Comparison of ENCODE assay signal across 14 cellular contexts in the genomic region with DNA sequence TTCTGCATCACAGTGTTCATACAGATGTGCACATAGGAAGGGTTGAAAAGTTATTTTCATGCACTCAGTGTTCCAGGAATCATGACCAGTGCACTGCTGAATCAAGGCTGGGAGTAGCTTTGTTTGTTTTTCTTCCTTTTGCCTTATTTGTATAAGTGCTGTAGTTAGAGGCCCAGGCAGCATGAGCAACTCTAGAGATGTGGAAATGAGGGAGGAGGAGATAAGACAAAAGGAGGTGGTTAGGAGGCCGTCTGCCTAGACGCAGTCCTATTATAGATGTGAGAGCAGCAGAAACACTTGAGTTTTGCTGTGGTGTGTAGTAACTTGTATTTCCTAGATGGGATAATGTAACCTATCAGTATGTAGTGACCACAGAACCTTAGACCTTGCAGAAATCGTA.
DNase-seq lines count a peak whose midpoint lies in the region; ATAC-seq, FAIRE-seq and TF ChIP-seq lines count a peak whose summit lies in the region.
"Had no signal": no experiment of that assay in that cellular context is flagged by ENCODE, and none has a peak within 500 bp of the region (broad histone marks: within the 10 kb centered on the region; RNA-seq: fewer than 3 reads in every experiment).

No MANE protein-coding gene starts in this region.

- H3K9me3 Mint-ChIP-seq in chondrocyte (ENCODE audit: low read depth), result no peaks in the 10 kb centered on the region
- H3K9me3 Mint-ChIP-seq: activated naive CD8-positive, alpha-beta T cell treated with anti-CD3 and anti-CD28 coated beads, Interleukin-2, amount 50 U/mL, for 24 hours; neural crest cell had no signal

- peaks cover 97% of the 10 kb centered on the region for H3K4me1 Mint-ChIP-seq in chondrocyte (ENCODE audit: low read depth)

- POLR2A ChIA-PET in A549 (lab: Yijun Ruan, JAX), result interaction anchor here (0.6 to 1.0 kb wide), 2 partner anchors 10 to 19 kb away, joined by 3 to 5 read pairs; no protein-coding TSS in a partner anchor

- no peak for TF ChIP-seq POLR2A in A549 (IDR thresholded peaks at IDR 0.05; ENCODE audit: low read length)

- peaks cover 58% of the 10 kb centered on the region for H3K4me1 ChIP-seq in A549

- peak overlapping the region; percentile 45 for H3K4me2 ChIP-seq in A549

- no peak overlapping the region for H3K4me3 Mint-ChIP-seq in chondrocyte (ENCODE audit: unreplicated experiment)
- H3K4me3 Mint-ChIP-seq: activated naive CD8-positive, alpha-beta T cell treated with anti-CD3 and anti-CD28 coated beads, Interleukin-2, amount 50 U/mL, for 24 hours; B cell; neural crest cell had no signal

- peak in 1 of 2 experiments; percentile 40; a peak in 2 of 5 replicates for TF ChIP-seq RAD21 in A549 (conservative IDR thresholded peaks at IDR 0.05 in 1 of 2, IDR thresholded peaks at IDR 0.05 in 1 of 2)

- H3K27me3 Mint-ChIP-seq in chondrocyte (ENCODE audit: low read depth), result no peaks in the 10 kb centered on the region

- H3K4me3 ChIP-seq in A549, result no peak overlapping the region
- H3K4me3 ChIP-seq: GM12878 had no signal

- TF ChIP-seq CTCF in A549 (IDR thresholded peaks at IDR 0.05) (no peak), chondrocyte (IDR thresholded peaks at IDR 0.05) (no peak)

- peak overlapping the region; percentile 73 to 86 for H3K27ac ChIP-seq in A549

- no peak for FAIRE-seq in A549 (lab: Jason Lieb, UNC)
- FAIRE-seq: GM12878 had no signal

- peak; percentile 85 for ATAC-seq in A549
- ATAC-seq in GM18873 (IDR thresholded peaks at IDR 0.05; ENCODE audit: low FRiP score, unreplicated experiment), result no peak
- ATAC-seq in GM21360 (IDR thresholded peaks at IDR 0.05; ENCODE audit: unreplicated experiment), result no peak
- ATAC-seq: activated naive CD8-positive, alpha-beta T cell treated with anti-CD3 and anti-CD28 coated beads, Interleukin-2, amount 50 U/mL, for 24 hours; GM12878 had no signal

- no peaks in the 10 kb centered on the region for H3K9me3 ChIP-seq in A549

- DNase-seq in A549 (ENCODE audit: low read depth in 1 of 2, low spot score in 1 of 2), result peak; percentile 46 to 88
- DNase-seq in HuH-7.5 (ENCODE audit: low spot score), result peak; percentile 35
- DNase-seq in chondrocyte (ENCODE audit: low spot score), result no peak
- DNase-seq in left kidney (ENCODE audit: low read depth, low spot score), result peak; percentile 20
- no peak for DNase-seq in NCI-H2171 (lab: John Stamatoyannopoulos, UW)
- DNase-seq in NCI-H2029 (lab: John Stamatoyannopoulos, UW), result no peak
- DNase-seq: activated CD4-positive, alpha-beta T cell treated with anti-CD3 and anti-CD28 coated beads for 1 hour; activated naive CD8-positive, alpha-beta T cell treated with anti-CD3 and anti-CD28 coated beads, Interleukin-2, amount 50 U/mL, for 24 hours; KG1 had no signal

- TF ChIP-seq EP300 in A549 (IDR thresholded peaks at IDR 0.05), result peak in 1 of 2 experiments; percentile 32; a peak in 1 of 5 replicates

- 32% methylated on average over 3 of the region's 3 CpGs for WGBS in A549 (ENCODE audit: missing lambda C conversion rate)

- peaks cover 5% of the 10 kb centered on the region for H3K36me3 Mint-ChIP-seq in chondrocyte (ENCODE audit: low read depth)

- H3K27ac Mint-ChIP-seq in chondrocyte (ENCODE audit: unreplicated experiment), result peak overlapping the region; percentile 82
- H3K27ac Mint-ChIP-seq: activated naive CD8-positive, alpha-beta T cell treated with anti-CD3 and anti-CD28 coated beads, Interleukin-2, amount 50 U/mL, for 24 hours; B cell had no signal

- CTCF ChIA-PET in A549 (lab: Yijun Ruan, JAX), result no interaction called here

TF ChIP-seq in A549, 52 proteins besides CTCF, POLR2A, EP300 and RAD21:
- TF ChIP-seq JUNB (IDR thresholded peaks at IDR 0.05) (peak; percentile 25; the same call in 1 of the 2 replicates), HES2 (IDR thresholded peaks at IDR 0.05) (no peak), CEBPB (IDR thresholded peaks at IDR 0.05) (peak; percentile 56 to 65; a peak in 1 of 4 replicates), RFX5 (IDR thresholded peaks at IDR 0.05) (no peak), ZNF302 (CRISPR knock-in tag; IDR thresholded peaks at IDR 0.05) (no peak), ELK1 (IDR thresholded peaks at IDR 0.05; ENCODE audit: low read depth, low read length) (no peak), SMC3 (IDR thresholded peaks at IDR 0.05) (no peak), KDM1A (IDR thresholded peaks at IDR 0.05; ENCODE audit: low read depth) (no peak), FOSL2 (IDR thresholded peaks at IDR 0.05) (no peak), FOSL2 (CRISPR knock-in tag; IDR thresholded peaks at IDR 0.05) (peak; percentile 59; the same call in 1 of the 2 replicates)
- TF ChIP-seq, protein P1, sequence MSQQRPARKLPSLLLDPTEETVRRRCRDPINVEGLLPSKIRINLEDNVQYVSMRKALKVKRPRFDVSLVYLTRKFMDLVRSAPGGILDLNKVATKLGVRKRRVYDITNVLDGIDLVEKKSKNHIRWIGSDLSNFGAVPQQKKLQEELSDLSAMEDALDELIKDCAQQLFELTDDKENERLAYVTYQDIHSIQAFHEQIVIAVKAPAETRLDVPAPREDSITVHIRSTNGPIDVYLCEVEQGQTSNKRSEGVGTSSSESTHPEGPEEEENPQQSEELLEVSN (IDR thresholded peaks at IDR 0.05; ENCODE audit: borderline replicate concordance, low read depth), result no peak

Comparison
In these comparisons a context has a peak if more than half of its experiments do, and no peak if none do; other contexts are left out.
1. ATAC-seq: peak in A549 (2 of 2); none in GM18873 (single experiment) and GM21360 (single experiment).
2. DNase-seq: peak in A549 (2 of 2), HuH-7.5 (single experiment) and left kidney (single experiment); none in chondrocyte (single experiment), NCI-H2171 (single experiment) and NCI-H2029 (single experiment).